Comparison of ENCODE assay signal across 9 cellular contexts in genomic region chr1:111227434-111227833, GRCh38. TPM values are rescaled to one million over a fixed set of nuclear protein-coding genes. Genes with fewer than 3 reads are reported as not detected.
A peak's percentile ranks its signal among the peaks of the same experiment; 100 is the strongest.
DNase-seq lines count a peak whose midpoint lies in the region; ATAC-seq and TF ChIP-seq lines count a peak whose summit lies in the region.
"Had no signal": no experiment of that assay in that cellular context is flagged by ENCODE, and none has a peak within 500 bp of the region (broad histone marks: within the 10 kb centered on the region; RNA-seq: fewer than 3 reads in every experiment).

A gene with protein sequence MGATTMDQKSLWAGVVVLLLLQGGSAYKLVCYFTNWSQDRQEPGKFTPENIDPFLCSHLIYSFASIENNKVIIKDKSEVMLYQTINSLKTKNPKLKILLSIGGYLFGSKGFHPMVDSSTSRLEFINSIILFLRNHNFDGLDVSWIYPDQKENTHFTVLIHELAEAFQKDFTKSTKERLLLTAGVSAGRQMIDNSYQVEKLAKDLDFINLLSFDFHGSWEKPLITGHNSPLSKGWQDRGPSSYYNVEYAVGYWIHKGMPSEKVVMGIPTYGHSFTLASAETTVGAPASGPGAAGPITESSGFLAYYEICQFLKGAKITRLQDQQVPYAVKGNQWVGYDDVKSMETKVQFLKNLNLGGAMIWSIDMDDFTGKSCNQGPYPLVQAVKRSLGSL (plus strand): TSS chr1:111227713. CDS start chr1:111227730, 17 bp downstream.

- H2AK5ac ChIP-seq in trophoblast cell (ENCODE audit: low read length), result peak within 1 kb of the TSS; percentile 11

- no peak within 1 kb of the TSS for H3K27ac ChIP-seq in CD8-positive, alpha-beta memory T cell (ENCODE audit: low read depth, low read length)
- peak within 1 kb of the TSS; percentile 48 for H3K27ac ChIP-seq in trophoblast cell (ENCODE audit: low read depth, low read length)

- peaks cover 0 to 2% of the 10 kb centered on the region in 2 donors for H3K27me3 Mint-ChIP-seq in CD8-positive, alpha-beta memory T cell
- H3K27me3 Mint-ChIP-seq in activated CD8-positive, alpha-beta T cell treated with anti-CD3 and anti-CD28 coated beads, Interleukin-2, amount 10 ng/mL, durations not matched to agents 7 days and 5 days (ENCODE audit: low read depth), result no peaks in the 10 kb centered on the region

- no peak for ATAC-seq in activated CD8-positive, alpha-beta T cell treated with anti-CD3 and anti-CD28 coated beads, Interleukin-2, amount 10 ng/mL, durations not matched to agents 7 days and 5 days

- peak within 1 kb of the TSS; percentile 22 for H3K4me3 ChIP-seq in CD8-positive, alpha-beta memory T cell (ENCODE audit: low read length)
- H3K4me3 ChIP-seq in fibroblast of the aortic adventitia (ENCODE audit: low read depth, low read length) (no peak within 1 kb of the TSS), trophoblast cell (ENCODE audit: low read depth, low read length) (no peak within 1 kb of the TSS)

- peaks cover 80% of the 10 kb centered on the region for H3K4me1 ChIP-seq in CD8-positive, alpha-beta memory T cell (ENCODE audit: insufficient read depth, low read length)
- peaks cover 0 to 10% of the 10 kb centered on the region in 2 experiments for H3K4me1 ChIP-seq in trophoblast cell (ENCODE audit: control insufficient read depth in 1 of 2, insufficient read depth in 2 of 2, low read length in 2 of 2)

- no peak within 1 kb of the TSS for H4K12ac ChIP-seq in trophoblast cell (ENCODE audit: low read depth, low read length)

- no peak within 1 kb of the TSS for H3K9ac ChIP-seq in trophoblast cell (ENCODE audit: low read length)

- peaks cover 68 to 91% (median 89%) of the 10 kb centered on the region in 3 donors for H3K4me1 Mint-ChIP-seq in CD8-positive, alpha-beta memory T cell
- peaks cover 86% of the 10 kb centered on the region for H3K4me1 Mint-ChIP-seq in activated CD8-positive, alpha-beta T cell treated with anti-CD3 and anti-CD28 coated beads, Interleukin-2, amount 10 ng/mL, durations not matched to agents 7 days and 5 days (ENCODE audit: low read depth)

- peaks cover 0 to 4% (median 0%) of the 10 kb centered on the region in 3 donors for H3K36me3 Mint-ChIP-seq in CD8-positive, alpha-beta memory T cell
- peaks cover 21% of the 10 kb centered on the region for H3K36me3 Mint-ChIP-seq in activated CD8-positive, alpha-beta T cell treated with anti-CD3 and anti-CD28 coated beads, Interleukin-2, amount 10 ng/mL, durations not matched to agents 7 days and 5 days (ENCODE audit: low read depth)

- H3K79me1 ChIP-seq in trophoblast cell (ENCODE audit: low read length), result peaks cover 14% of the 10 kb centered on the region

- peak within 1 kb of the TSS; percentile 82 to 98 (median 92) for H3K27ac Mint-ChIP-seq in CD8-positive, alpha-beta memory T cell
- peak within 1 kb of the TSS; percentile 72 for H3K27ac Mint-ChIP-seq in activated CD8-positive, alpha-beta T cell treated with anti-CD3 and anti-CD28 coated beads, Interleukin-2, amount 10 ng/mL, durations not matched to agents 7 days and 5 days

- no peak within 1 kb of the TSS for H3K4ac ChIP-seq in trophoblast cell (ENCODE audit: low read depth, low read length)

- H3K79me2 ChIP-seq in trophoblast cell (ENCODE audit: control insufficient read depth, insufficient read depth, low read length, poor library complexity), result no peaks in the 10 kb centered on the region

- peak within 1 kb of the TSS; percentile 56 for H2BK12ac ChIP-seq in trophoblast cell (ENCODE audit: low read length)

- POLR2A ChIA-PET in CD8-positive, alpha-beta memory T cell (lab: Charles Lee), result interaction anchor here (0.7 to 1.9 kb wide), 4 partner anchors 12 to 41 kb away, joined by 4 to 6 read pairs (median 4); no protein-coding TSS in a partner anchor
- POLR2A ChIA-PET in activated CD8-positive, alpha-beta T cell treated with anti-CD3 and anti-CD28 coated beads, Interleukin-2, amount 10 ng/mL, durations not matched to agents 7 days and 5 days (lab: Charles Lee), result interaction anchor here (1.7 to 3.7 kb wide), 3 partner anchors 12 to 32 kb away, joined by 3 to 20 read pairs (median 10); partner anchors contain the start of gene DENND2D

- WGBS in trophoblast cell (ENCODE audit: extremely low coverage, insufficient coverage, insufficient read length), result no CpG with 5 or more reads among the region's 3 CpGs

- CTCF ChIA-PET in CD8-positive, alpha-beta memory T cell (lab: Charles Lee), result interaction anchor here (0.7 to 3.1 kb wide), 4 partner anchors 30 to 281 kb away, joined by 3 to 17 read pairs (median 4); no protein-coding TSS in a partner anchor
- CTCF ChIA-PET in activated CD8-positive, alpha-beta T cell treated with anti-CD3 and anti-CD28 coated beads, Interleukin-2, amount 10 ng/mL, durations not matched to agents 7 days and 5 days (lab: Charles Lee), result interaction anchor here (0.6 to 16.1 kb wide), 6 partner anchors 9 to 179 kb away, joined by 3 to 528 read pairs (median 11); partner anchors contain the start of gene DENND2D

- DNase-seq in CD8-positive, alpha-beta memory T cell, result no peak
- no peak for DNase-seq in activated CD8-positive, alpha-beta T cell treated with anti-CD3 and anti-CD28 coated beads, Interleukin-2, amount 10 ng/mL, durations not matched to agents 7 days and 5 days
- DNase-seq in fibroblast of the aortic adventitia (ENCODE audit: low read depth), result peak; percentile 76
- DNase-seq in trophoblast cell, result no peak
- DNase-seq in SW480 (ENCODE audit: low spot score), result no peak
- no peak for DNase-seq in NCI-H1930 (lab: John Stamatoyannopoulos, UW)
- DNase-seq in NCI-H2081 treated with DMSO at 0.1 percent for 48 hours (lab: John Stamatoyannopoulos, UW), result no peak
- DNase-seq in midbrain (lab: John Stamatoyannopoulos, UW), result no peak
- DNase-seq: stimulated activated CD4-positive, alpha-beta T cell treated with anti-CD3 and anti-CD28 coated beads, Interleukin-15, amount 100 ng/mL, for 24 hours had no signal

- no peaks in the 10 kb centered on the region for H3K36me3 ChIP-seq in CD8-positive, alpha-beta memory T cell (ENCODE audit: insufficient read depth, low read length)
- no peaks in the 10 kb centered on the region for H3K36me3 ChIP-seq in trophoblast cell (ENCODE audit: control insufficient read depth in 1 of 2, insufficient read depth in 2 of 2, low read length in 2 of 2)

- peak within 1 kb of the TSS; percentile 36 for H4K91ac ChIP-seq in trophoblast cell (ENCODE audit: low read depth, low read length)

- H2BK5ac ChIP-seq in trophoblast cell (ENCODE audit: low read depth, low read length, poor library complexity), result peak within 1 kb of the TSS; percentile 2

- no peak within 1 kb of the TSS for H3K18ac ChIP-seq in trophoblast cell (ENCODE audit: low read length)

- TF ChIP-seq CTCF in fibroblast of the aortic adventitia (IDR thresholded peaks at IDR 0.05; ENCODE audit: insufficient read depth, low read length), result no peak

- no peaks in the 10 kb centered on the region for H3K9me3 ChIP-seq in CD8-positive, alpha-beta memory T cell (ENCODE audit: low read length)
- no peaks in the 10 kb centered on the region for H3K9me3 ChIP-seq in trophoblast cell (ENCODE audit: insufficient read depth, low read depth, low read length)

- peak within 1 kb of the TSS; percentile 21 for H2BK120ac ChIP-seq in trophoblast cell (ENCODE audit: insufficient read depth, low read length, poor library complexity)

- no peak within 1 kb of the TSS for H3K4me2 ChIP-seq in trophoblast cell (ENCODE audit: low read length)

- no peak within 1 kb of the TSS for H2AFZ ChIP-seq in trophoblast cell (ENCODE audit: insufficient read depth, low read length, poor library complexity)

- no peak within 1 kb of the TSS for H3K23ac ChIP-seq in trophoblast cell (ENCODE audit: low read length)

- no peaks in the 10 kb centered on the region for H3K27me3 ChIP-seq in CD8-positive, alpha-beta memory T cell (ENCODE audit: insufficient read depth, low read length, poor library complexity, severe bottlenecking)
- no peaks in the 10 kb centered on the region for H3K27me3 ChIP-seq in trophoblast cell (ENCODE audit: insufficient read depth, low read length)

- H3K14ac ChIP-seq in trophoblast cell (ENCODE audit: low read length), result peak within 1 kb of the TSS; percentile 31

- H3K4me3 Mint-ChIP-seq in CD8-positive, alpha-beta memory T cell, result peak within 1 kb of the TSS; percentile 34 to 77 (median 61)
- peak within 1 kb of the TSS; percentile 16 for H3K4me3 Mint-ChIP-seq in activated CD8-positive, alpha-beta T cell treated with anti-CD3 and anti-CD28 coated beads, Interleukin-2, amount 10 ng/mL, durations not matched to agents 7 days and 5 days

- no peak within 1 kb of the TSS for H4K8ac ChIP-seq in trophoblast cell (ENCODE audit: low read depth, low read length)

- peaks cover 0 to 2% (median 0%) of the 10 kb centered on the region in 5 donors for H3K9me3 Mint-ChIP-seq in CD8-positive, alpha-beta memory T cell
- no peaks in the 10 kb centered on the region for H3K9me3 Mint-ChIP-seq in activated CD8-positive, alpha-beta T cell treated with anti-CD3 and anti-CD28 coated beads, Interleukin-2, amount 10 ng/mL, durations not matched to agents 7 days and 5 days (ENCODE audit: insufficient read depth)

RNA-seq across cellular contexts. Expression of the gene that starts here (rescaled TPM):
- total RNA-seq in CD8-positive, alpha-beta memory T cell, result 1 to 10 TPM; 1.6 to 1.9 TPM
- polyA plus RNA-seq in CD8-positive, alpha-beta memory T cell, result 20.8 TPM
- total RNA-seq in activated CD8-positive, alpha-beta T cell treated with anti-CD3 and anti-CD28 coated beads, Interleukin-2, amount 10 ng/mL, durations not matched to agents 7 days and 5 days, result 10 to 100 TPM; 23.8 to 27.0 TPM
- 6.2 and 10.5 TPM in 2 replicates for total RNA-seq in fibroblast of the aortic adventitia (ENCODE audit: low replicate concordance)
- polyA plus RNA-seq in trophoblast cell (2013), result 1.3 and 1.8 TPM in 2 replicates
